Comparison of ENCODE assay signal across 25 cellular contexts in genomic region chr12:47604474-47604873, GRCh38.
DNase-seq lines count a peak whose midpoint lies in the region; ATAC-seq, FAIRE-seq and TF ChIP-seq lines count a peak whose summit lies in the region.
"Had no signal": no experiment of that assay in that cellular context is flagged by ENCODE, and none has a peak within 500 bp of the region (broad histone marks: within the 10 kb centered on the region; RNA-seq: fewer than 3 reads in every experiment).

No MANE protein-coding gene starts in this region.

- H3K4me2 ChIP-seq in endothelial cell of umbilical vein (ENCODE audit: insufficient read depth, low read length): peak overlapping the region; percentile 60
- peak overlapping the region; percentile 14 for H3K4me2 ChIP-seq in osteoblast (ENCODE audit: insufficient read depth, low read length)
- H3K4me2 ChIP-seq in HepG2 (ENCODE audit: low read depth, low read length): no peak overlapping the region
- H3K4me2 ChIP-seq: PC-9 had no signal

- no peak for TF ChIP-seq POLR2A in endothelial cell of umbilical vein (IDR thresholded peaks at IDR 0.05; ENCODE audit: low read depth, low read length)
- no peak for TF ChIP-seq POLR2A in HepG2 (IDR thresholded peaks at IDR 0.05; ENCODE audit: insufficient read depth in 1 of 2, low read depth in 2 of 2, low read length in 2 of 2)

- peaks cover 14% of the 10 kb centered on the region for H3K36me3 Mint-ChIP-seq in activated T-cell treated with anti-CD3 and anti-CD28 coated beads, Interleukin-2, amount 50 U/mL, for 4 hours (ENCODE audit: insufficient read depth)
- peaks cover 30% of the 10 kb centered on the region for H3K36me3 Mint-ChIP-seq in T-cell

- TF ChIP-seq RAD21 in HepG2 (CRISPR knock-in tag; IDR thresholded peaks at IDR 0.05): no peak

- no peak overlapping the region for H2AFZ ChIP-seq in endothelial cell of umbilical vein (ENCODE audit: low read depth, low read length)
- H2AFZ ChIP-seq in osteoblast (ENCODE audit: low read length): no peak overlapping the region
- H2AFZ ChIP-seq in HepG2 (ENCODE audit: low read length): no peak overlapping the region
- H2AFZ ChIP-seq: GM23248, PC-9 had no signal

- POLR2A ChIA-PET in endothelial cell of umbilical vein (lab: Charles Lee): no interaction called here
- POLR2A ChIA-PET in HepG2 (lab: Yijun Ruan, JAX): no interaction called here
- POLR2A ChIA-PET in T-cell (lab: Charles Lee): no interaction called here

- no peak overlapping the region for H3K27ac Mint-ChIP-seq in T-cell
- H3K27ac Mint-ChIP-seq: activated CD8-positive, alpha-beta memory T cell treated with anti-CD3 and anti-CD28 coated beads, Interleukin-2, amount 10 ng/mL, durations not matched to agents 7 days and 5 days; effector memory CD8-positive, alpha-beta T cell; mesothelial cell of epicardium; natural killer cell treated with Interleukin-12 subunit alpha and Interleukin-12 subunit beta and Interleukin-15 and Interleukin-18, amount 100 ng/mL, for 72 hours had no signal

- no peaks in the 10 kb centered on the region for H3K9me1 ChIP-seq in endothelial cell of umbilical vein (replicated peaks; ENCODE audit: control insufficient read depth, extremely low read depth, insufficient read depth, low read length)

- TF ChIP-seq EP300 in HepG2 (IDR thresholded peaks at IDR 0.05; ENCODE audit: low read depth in 2 of 2, low read length in 2 of 2): no peak
- no peak for TF ChIP-seq EP300 in HepG2 (CRISPR knock-in tag; IDR thresholded peaks at IDR 0.05; ENCODE audit: borderline replicate concordance)

- H4K20me1 ChIP-seq in endothelial cell of umbilical vein (replicated peaks; ENCODE audit: control insufficient read depth, extremely low read depth, insufficient read depth, low read length) (no peaks in the 10 kb centered on the region), osteoblast (ENCODE audit: insufficient read depth, low read length) (no peaks in the 10 kb centered on the region), HepG2 (ENCODE audit: insufficient read depth, low read length) (no peaks in the 10 kb centered on the region)

- H3K4me1 ChIP-seq in endothelial cell of umbilical vein (ENCODE audit: control insufficient read depth, extremely low read depth, insufficient read depth, low read length): peaks cover 10% of the 10 kb centered on the region
- H3K4me1 ChIP-seq in osteoblast (ENCODE audit: insufficient read depth, low read length): peaks cover 13% of the 10 kb centered on the region
- no peaks in the 10 kb centered on the region for H3K4me1 ChIP-seq in HepG2 (ENCODE audit: insufficient read depth, low read length)
- H3K4me1 ChIP-seq: ascending aorta, right lobe of liver, upper lobe of left lung had no signal

- H3K9me3 ChIP-seq in endothelial cell of umbilical vein (replicated peaks; ENCODE audit: control insufficient read depth, insufficient read depth, low read length): no peaks in the 10 kb centered on the region
- no peaks in the 10 kb centered on the region for H3K9me3 ChIP-seq in osteoblast (ENCODE audit: low read depth, low read length)
- peaks cover 16% of the 10 kb centered on the region for H3K9me3 ChIP-seq in HepG2 (ENCODE audit: low read length)
- H3K9me3 ChIP-seq: right lobe of liver had no signal

- intact Hi-C loops in endothelial cell of umbilical vein (cut with micrococcal nuclease) (no loop called here), HepG2 (cut with micrococcal nuclease; ENCODE audit: unreplicated experiment) (no loop called here)

- H3K4me3 Mint-ChIP-seq in activated T-cell treated with anti-CD3 and anti-CD28 coated beads, Interleukin-2, amount 50 U/mL, for 4 hours: no peak overlapping the region
- no peak overlapping the region for H3K4me3 Mint-ChIP-seq in T-cell
- H3K4me3 Mint-ChIP-seq: activated CD8-positive, alpha-beta memory T cell treated with anti-CD3 and anti-CD28 coated beads, Interleukin-2, amount 10 ng/mL, durations not matched to agents 7 days and 5 days; effector memory CD8-positive, alpha-beta T cell; mesothelial cell of epicardium; natural killer cell treated with Interleukin-12 subunit alpha and Interleukin-12 subunit beta and Interleukin-15 and Interleukin-18, amount 100 ng/mL, for 72 hours had no signal

- H3K79me2 ChIP-seq in endothelial cell of umbilical vein (ENCODE audit: control insufficient read depth, insufficient read depth, low read length) (no peaks in the 10 kb centered on the region), osteoblast (ENCODE audit: insufficient read depth, low read length) (no peaks in the 10 kb centered on the region), HepG2 (ENCODE audit: insufficient read depth, low read length) (no peaks in the 10 kb centered on the region)

- CTCF ChIA-PET in endothelial cell of umbilical vein (lab: Charles Lee): interaction anchor here (0.9 to 2.5 kb wide), 5 partner anchors 12 to 57 kb away, joined by 3 to 16 read pairs (median 5); no protein-coding TSS in a partner anchor
- CTCF ChIA-PET in HepG2 (lab: Yijun Ruan, JAX; ENCODE audit: low intra/inter-chr PET ratio, low total read pairs): no interaction called here
- CTCF ChIA-PET in T-cell (lab: Charles Lee): no interaction called here

- H3K36me3 ChIP-seq in endothelial cell of umbilical vein (ENCODE audit: control insufficient read depth in 2 of 2, extremely low read depth in 1 of 2, insufficient read depth in 2 of 2, low read length in 2 of 2) (no peaks in the 10 kb centered on the region), osteoblast (ENCODE audit: insufficient read depth, low read length) (no peaks in the 10 kb centered on the region), HepG2 (replicated peaks in 1 of 2; ENCODE audit: control insufficient read depth in 1 of 2, insufficient read depth in 2 of 2, low read length in 2 of 2) (no peaks in the 10 kb centered on the region)
- H3K36me3 ChIP-seq: ascending aorta, left lung, right lobe of liver, upper lobe of left lung had no signal

- H3K27ac ChIP-seq in endothelial cell of umbilical vein (ENCODE audit: insufficient read depth, low read depth, low read length): peak overlapping the region; percentile 9
- H3K27ac ChIP-seq in osteoblast (ENCODE audit: low read depth, low read length): peak overlapping the region; percentile 58
- H3K27ac ChIP-seq in HepG2 (ENCODE audit: extremely low read length, insufficient read depth, low read length): no peak overlapping the region
- H3K27ac ChIP-seq: ascending aorta, GM23248, left lung, PC-9, right lobe of liver, upper lobe of left lung had no signal

- dilution Hi-C loops in endothelial cell of umbilical vein (cut with MboI; ENCODE audit: extremely low pct_ligation_motif_present, low sequenced_read_pairs): no loop called here

- FAIRE-seq in endothelial cell of umbilical vein (lab: Jason Lieb, UNC) (peak; percentile 43), HepG2 (lab: Jason Lieb, UNC) (no peak)

- in situ Hi-C loops in HepG2 (cut with HindIII; ENCODE audit: extremely low pct_ligation_motif_present, low pct_unique_long_range_greater_than_20kb): no loop called here

- no TSS peak for BruUV-seq in endothelial cell of umbilical vein (replicated peaks; lab: Mats Ljungman, UMichigan)
- no TSS peak for BruUV-seq in HepG2 (replicated peaks; lab: Mats Ljungman, UMichigan)

- H3K27me3 ChIP-seq in endothelial cell of umbilical vein (ENCODE audit: control insufficient read depth in 2 of 2, insufficient read depth in 2 of 2, low read length in 2 of 2): no peaks in the 10 kb centered on the region
- H3K27me3 ChIP-seq in osteoblast (ENCODE audit: insufficient read depth, low read length): no peaks in the 10 kb centered on the region
- H3K27me3 ChIP-seq in HepG2 (ENCODE audit: control insufficient read depth in 1 of 2, insufficient read depth in 2 of 2, low read length in 2 of 2): no peaks in the 10 kb centered on the region; a peak in 1 of 5 replicates
- H3K27me3 ChIP-seq: ascending aorta, left lung, right lobe of liver, upper lobe of left lung had no signal

- H3K4me1 Mint-ChIP-seq in activated T-cell treated with anti-CD3 and anti-CD28 coated beads, Interleukin-2, amount 50 U/mL, for 4 hours (ENCODE audit: low read depth): peaks cover 10% of the 10 kb centered on the region
- H3K4me1 Mint-ChIP-seq in T-cell: peaks cover 0 to 2% (median 0%) of the 10 kb centered on the region in 3 donors
- H3K4me1 Mint-ChIP-seq: mesothelial cell of epicardium had no signal

- H3K9ac ChIP-seq in endothelial cell of umbilical vein (replicated peaks; ENCODE audit: extremely low read depth, insufficient read depth, low read length): no peak overlapping the region
- H3K9ac ChIP-seq in HepG2 (ENCODE audit: insufficient read depth, low read depth, low read length): no peak overlapping the region
- H3K9ac ChIP-seq: GM23248 had no signal

- peaks cover 28% of the 10 kb centered on the region for H3K9me3 Mint-ChIP-seq in activated T-cell treated with anti-CD3 and anti-CD28 coated beads, Interleukin-2, amount 50 U/mL, for 4 hours
- H3K9me3 Mint-ChIP-seq in T-cell: peaks cover 17 to 27% (median 20%) of the 10 kb centered on the region in 3 donors

- ATAC-seq in activated T-cell treated with anti-CD3 and anti-CD28 coated beads, Interleukin-2, amount 50 U/mL, for 4 hours: peak; percentile 84 to 85
- no peak for ATAC-seq in HepG2
- no peak for ATAC-seq in T-cell (replicated peaks in 1 of 4)
- ATAC-seq: activated CD8-positive, alpha-beta memory T cell treated with anti-CD3 and anti-CD28 coated beads, Interleukin-2, amount 10 ng/mL, durations not matched to agents 7 days and 5 days; effector memory CD8-positive, alpha-beta T cell; left lung; natural killer cell treated with Interleukin-12 subunit alpha and Interleukin-12 subunit beta and Interleukin-15 and Interleukin-18, amount 100 ng/mL, for 72 hours; right lobe of liver had no signal

- no peaks in the 10 kb centered on the region for H3K27me3 Mint-ChIP-seq in activated T-cell treated with anti-CD3 and anti-CD28 coated beads, Interleukin-2, amount 50 U/mL, for 4 hours (ENCODE audit: low read depth)
- H3K27me3 Mint-ChIP-seq in T-cell: no peaks in the 10 kb centered on the region
- H3K27me3 Mint-ChIP-seq: activated CD8-positive, alpha-beta memory T cell treated with anti-CD3 and anti-CD28 coated beads, Interleukin-2, amount 10 ng/mL, durations not matched to agents 7 days and 5 days; effector memory CD8-positive, alpha-beta T cell; natural killer cell treated with Interleukin-12 subunit alpha and Interleukin-12 subunit beta and Interleukin-15 and Interleukin-18, amount 100 ng/mL, for 72 hours had no signal

- DNase-seq in activated T-cell treated with anti-CD3 and anti-CD28 coated beads, Interleukin-2, amount 50 U/mL, for 4 hours: no peak
- no peak for DNase-seq in activated T-cell treated with anti-CD3 and anti-CD28 coated beads for 4 hours
- DNase-seq in NCI-H226: peak; percentile 71
- peak; percentile 80 for DNase-seq in endothelial cell of umbilical vein (ENCODE audit: low read depth, low spot score)
- peak; percentile 29 for DNase-seq in osteoblast (ENCODE audit: insufficient read length, low spot score, missing footprints)
- no peak for DNase-seq in HepG2 (ENCODE audit: low spot score)
- DNase-seq in glomerular visceral epithelial cell (ENCODE audit: extremely low spot score): no peak
- DNase-seq in T-cell: no peak
- DNase-seq: activated CD4-positive, alpha-beta T cell treated with anti-CD3 and anti-CD28 coated beads for 4 hours; activated CD8-positive, alpha-beta memory T cell treated with anti-CD3 and anti-CD28 coated beads, Interleukin-2, amount 10 ng/mL, durations not matched to agents 7 days and 5 days; activated effector memory CD4-positive, alpha-beta T cell treated with Interleukin-2 at 50 U/mL for 16 hours; COR-L47; effector memory CD8-positive, alpha-beta T cell; GM23248; left lung; NCI-H1092 treated with DMSO at 0.1 percent for 48 hours; NCI-H2029; NCI-H345; PC-9; right lobe of liver; stimulated activated CD8-positive, alpha-beta memory T cell treated with anti-CD3 and anti-CD28 coated beads, Interleukin-4, amount 100 ng/mL, for 48 hours; upper lobe of left lung had no signal

- TF ChIP-seq CTCF in endothelial cell of umbilical vein (IDR thresholded peaks at IDR 0.05; ENCODE audit: extremely low read depth in 1 of 2, insufficient read depth in 1 of 2, low read depth in 1 of 2, low read length in 2 of 2) (no peak), osteoblast (IDR thresholded peaks at IDR 0.05; ENCODE audit: extremely low read depth, low read depth, low read length) (no peak), HepG2 (CRISPR knock-in tag; IDR thresholded peaks at IDR 0.05) (no peak)

- no peak overlapping the region for H3K4me3 ChIP-seq in endothelial cell of umbilical vein (replicated peaks in 1 of 3; ENCODE audit: insufficient read depth in 1 of 3, low read depth in 1 of 3, low read length in 3 of 3)
- no peak overlapping the region for H3K4me3 ChIP-seq in osteoblast (ENCODE audit: insufficient read depth, low read length)
- H3K4me3 ChIP-seq in HepG2 (replicated peaks in 1 of 3; ENCODE audit: insufficient read depth in 1 of 3, low read depth in 2 of 3, low read length in 3 of 3): no peak overlapping the region
- H3K4me3 ChIP-seq: ascending aorta, GM23248, left lung, PC-9, right lobe of liver, upper lobe of left lung had no signal

Comparison
In these comparisons a context has a peak if more than half of its experiments do, and no peak if none do; other contexts are left out.
1. ATAC-seq: peak in activated T-cell treated with anti-CD3 and anti-CD28 coated beads, Interleukin-2, amount 50 U/mL, for 4 hours (2 of 2); none in HepG2 (single experiment) and T-cell (0 of 4).
2. DNase-seq: peak in NCI-H226 (single experiment), endothelial cell of umbilical vein (single experiment) and osteoblast (single experiment); none in activated T-cell treated with anti-CD3 and anti-CD28 coated beads, Interleukin-2, amount 50 U/mL, for 4 hours (single experiment), activated T-cell treated with anti-CD3 and anti-CD28 coated beads for 4 hours (single experiment), HepG2 (single experiment), glomerular visceral epithelial cell (single experiment) and T-cell (0 of 34).